In the genomic region with DNA sequence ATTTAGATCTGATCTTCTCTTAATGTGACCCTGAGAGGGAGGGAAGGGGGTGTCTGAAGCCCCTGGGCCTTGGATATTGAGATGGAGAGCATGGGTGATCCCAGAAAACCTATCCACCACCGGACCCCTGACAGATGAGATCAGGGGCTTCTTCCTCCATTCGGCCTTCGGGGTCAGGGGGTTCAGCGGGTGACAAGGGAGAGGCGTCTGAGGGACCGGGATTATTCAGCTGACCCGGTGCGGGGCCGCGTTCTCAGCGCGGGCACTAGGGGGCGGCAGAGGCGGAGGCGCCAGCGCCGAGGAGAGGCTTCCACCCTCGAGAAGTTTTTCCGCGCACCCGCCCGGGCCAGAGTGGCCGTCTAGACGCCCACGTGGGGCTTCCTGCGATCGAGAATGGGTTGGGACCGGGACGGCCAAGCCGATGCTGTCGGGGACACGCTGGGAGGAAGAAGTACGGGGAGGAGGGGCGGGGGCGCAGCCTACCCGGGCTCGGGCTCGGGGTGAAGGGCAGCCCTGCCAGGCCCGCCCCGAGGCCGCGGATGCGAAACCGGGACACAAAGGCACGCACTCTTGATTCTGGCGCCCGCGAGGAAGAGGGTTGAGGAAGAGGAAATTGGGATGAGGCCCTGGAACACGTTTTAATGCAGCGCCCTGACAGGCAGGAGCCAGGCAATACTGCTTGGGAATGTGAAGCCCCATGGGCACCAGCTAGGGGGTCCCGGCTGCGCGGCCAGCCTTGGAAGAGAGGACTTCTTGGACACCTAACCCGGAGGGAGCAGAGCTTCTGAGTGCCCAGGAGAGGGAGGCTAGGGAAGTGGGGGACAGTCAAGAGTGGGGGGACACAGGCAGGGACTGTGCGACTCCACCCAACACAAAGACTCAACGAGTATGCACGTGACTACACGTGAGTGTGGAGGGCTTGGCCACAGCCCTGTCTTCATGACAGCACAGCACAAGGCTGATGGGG, we compare ENCODE assay signal across 1 cellular context.
TF ChIP-seq lines count a peak whose summit lies in the region.

No MANE protein-coding gene starts in this region.

TF ChIP-seq in HepG2, 621 proteins besides CTCF, POLR2A, EP300 and RAD21 (continued from another document and continues in another):
- TF ChIP-seq, protein P1, sequence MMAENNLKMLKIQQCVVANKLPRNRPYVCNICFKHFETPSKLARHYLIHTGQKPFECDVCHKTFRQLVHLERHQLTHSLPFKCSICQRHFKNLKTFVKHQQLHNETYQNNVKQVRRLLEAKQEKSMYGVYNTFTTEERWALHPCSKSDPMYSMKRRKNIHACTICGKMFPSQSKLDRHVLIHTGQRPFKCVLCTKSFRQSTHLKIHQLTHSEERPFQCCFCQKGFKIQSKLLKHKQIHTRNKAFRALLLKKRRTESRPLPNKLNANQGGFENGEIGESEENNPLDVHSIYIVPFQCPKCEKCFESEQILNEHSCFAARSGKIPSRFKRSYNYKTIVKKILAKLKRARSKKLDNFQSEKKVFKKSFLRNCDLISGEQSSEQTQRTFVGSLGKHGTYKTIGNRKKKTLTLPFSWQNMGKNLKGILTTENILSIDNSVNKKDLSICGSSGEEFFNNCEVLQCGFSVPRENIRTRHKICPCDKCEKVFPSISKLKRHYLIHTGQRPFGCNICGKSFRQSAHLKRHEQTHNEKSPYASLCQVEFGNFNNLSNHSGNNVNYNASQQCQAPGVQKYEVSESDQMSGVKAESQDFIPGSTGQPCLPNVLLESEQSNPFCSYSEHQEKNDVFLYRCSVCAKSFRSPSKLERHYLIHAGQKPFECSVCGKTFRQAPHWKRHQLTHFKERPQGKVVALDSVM (CRISPR knock-in tag; IDR thresholded peaks at IDR 0.05): no peak
- TF ChIP-seq ZNF331 (CRISPR knock-in tag; IDR thresholded peaks at IDR 0.05) (no peak), KAT7 (CRISPR knock-in tag; IDR thresholded peaks at IDR 0.05; ENCODE audit: borderline replicate concordance) (no peak), EEA1 (CRISPR knock-in tag; IDR thresholded peaks at IDR 0.05; ENCODE audit: borderline replicate concordance) (0 out of 2 replicates have a peak, but pooled peaks have one; percentile 15), ZNF776 (CRISPR knock-in tag; IDR thresholded peaks at IDR 0.05) (0 out of 2 replicates have a peak, but pooled peaks have one; percentile 51), ISL2 (CRISPR knock-in tag; IDR thresholded peaks at IDR 0.05) (0 out of 2 replicates have a peak, but pooled peaks have one; percentile 5), TAF1 (CRISPR knock-in tag; IDR thresholded peaks at IDR 0.05) (no peak), HNRNPL (IDR thresholded peaks at IDR 0.05; ENCODE audit: low read depth, low read length) (0 out of 2 replicates have a peak, but pooled peaks have one; percentile 59), TAF15 (IDR thresholded peaks at IDR 0.05; ENCODE audit: low read depth, low read length, poor library complexity, severe bottlenecking) (no peak), PTBP1 (IDR thresholded peaks at IDR 0.05; ENCODE audit: low read depth, low read length, poor library complexity, severe bottlenecking) (peak; percentile 8), ZNF607 (CRISPR knock-in tag; IDR thresholded peaks at IDR 0.05; ENCODE audit: borderline replicate concordance) (no peak), ZBTB8A (CRISPR knock-in tag; IDR thresholded peaks at IDR 0.05; ENCODE audit: borderline replicate concordance, low read depth) (no peak), ZFP41 (CRISPR knock-in tag; IDR thresholded peaks at IDR 0.05; ENCODE audit: borderline replicate concordance) (no peak), AGO2 (optimal IDR thresholded peaks at IDR 0.05; ENCODE audit: low read depth, low read length) (no peak), FOXK1 (CRISPR knock-in tag; IDR thresholded peaks at IDR 0.05; ENCODE audit: borderline replicate concordance, low read depth) (no peak), ZNF562 (CRISPR knock-in tag; IDR thresholded peaks at IDR 0.05; ENCODE audit: borderline replicate concordance) (no peak), PHB2 (IDR thresholded peaks at IDR 0.05; ENCODE audit: partially characterized antibody) (no peak), FOXM1 (CRISPR knock-in tag; IDR thresholded peaks at IDR 0.05) (no peak), ZNF570 (CRISPR knock-in tag; IDR thresholded peaks at IDR 0.05; ENCODE audit: borderline replicate concordance) (no peak)
- TF ChIP-seq, protein P2, sequence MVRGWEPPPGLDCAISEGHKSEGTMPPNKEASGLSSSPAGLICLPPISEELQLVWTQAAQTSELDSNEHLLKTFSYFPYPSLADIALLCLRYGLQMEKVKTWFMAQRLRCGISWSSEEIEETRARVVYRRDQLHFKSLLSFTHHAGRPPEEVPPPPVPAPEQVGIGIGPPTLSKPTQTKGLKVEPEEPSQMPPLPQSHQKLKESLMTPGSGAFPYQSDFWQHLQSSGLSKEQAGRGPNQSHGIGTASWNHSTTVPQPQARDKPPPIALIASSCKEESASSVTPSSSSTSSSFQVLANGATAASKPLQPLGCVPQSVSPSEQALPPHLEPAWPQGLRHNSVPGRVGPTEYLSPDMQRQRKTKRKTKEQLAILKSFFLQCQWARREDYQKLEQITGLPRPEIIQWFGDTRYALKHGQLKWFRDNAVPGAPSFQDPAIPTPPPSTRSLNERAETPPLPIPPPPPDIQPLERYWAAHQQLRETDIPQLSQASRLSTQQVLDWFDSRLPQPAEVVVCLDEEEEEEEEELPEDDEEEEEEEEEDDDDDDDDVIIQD (CRISPR knock-in tag; IDR thresholded peaks at IDR 0.05; ENCODE audit: low read depth): no peak
- TF ChIP-seq, protein P3, sequence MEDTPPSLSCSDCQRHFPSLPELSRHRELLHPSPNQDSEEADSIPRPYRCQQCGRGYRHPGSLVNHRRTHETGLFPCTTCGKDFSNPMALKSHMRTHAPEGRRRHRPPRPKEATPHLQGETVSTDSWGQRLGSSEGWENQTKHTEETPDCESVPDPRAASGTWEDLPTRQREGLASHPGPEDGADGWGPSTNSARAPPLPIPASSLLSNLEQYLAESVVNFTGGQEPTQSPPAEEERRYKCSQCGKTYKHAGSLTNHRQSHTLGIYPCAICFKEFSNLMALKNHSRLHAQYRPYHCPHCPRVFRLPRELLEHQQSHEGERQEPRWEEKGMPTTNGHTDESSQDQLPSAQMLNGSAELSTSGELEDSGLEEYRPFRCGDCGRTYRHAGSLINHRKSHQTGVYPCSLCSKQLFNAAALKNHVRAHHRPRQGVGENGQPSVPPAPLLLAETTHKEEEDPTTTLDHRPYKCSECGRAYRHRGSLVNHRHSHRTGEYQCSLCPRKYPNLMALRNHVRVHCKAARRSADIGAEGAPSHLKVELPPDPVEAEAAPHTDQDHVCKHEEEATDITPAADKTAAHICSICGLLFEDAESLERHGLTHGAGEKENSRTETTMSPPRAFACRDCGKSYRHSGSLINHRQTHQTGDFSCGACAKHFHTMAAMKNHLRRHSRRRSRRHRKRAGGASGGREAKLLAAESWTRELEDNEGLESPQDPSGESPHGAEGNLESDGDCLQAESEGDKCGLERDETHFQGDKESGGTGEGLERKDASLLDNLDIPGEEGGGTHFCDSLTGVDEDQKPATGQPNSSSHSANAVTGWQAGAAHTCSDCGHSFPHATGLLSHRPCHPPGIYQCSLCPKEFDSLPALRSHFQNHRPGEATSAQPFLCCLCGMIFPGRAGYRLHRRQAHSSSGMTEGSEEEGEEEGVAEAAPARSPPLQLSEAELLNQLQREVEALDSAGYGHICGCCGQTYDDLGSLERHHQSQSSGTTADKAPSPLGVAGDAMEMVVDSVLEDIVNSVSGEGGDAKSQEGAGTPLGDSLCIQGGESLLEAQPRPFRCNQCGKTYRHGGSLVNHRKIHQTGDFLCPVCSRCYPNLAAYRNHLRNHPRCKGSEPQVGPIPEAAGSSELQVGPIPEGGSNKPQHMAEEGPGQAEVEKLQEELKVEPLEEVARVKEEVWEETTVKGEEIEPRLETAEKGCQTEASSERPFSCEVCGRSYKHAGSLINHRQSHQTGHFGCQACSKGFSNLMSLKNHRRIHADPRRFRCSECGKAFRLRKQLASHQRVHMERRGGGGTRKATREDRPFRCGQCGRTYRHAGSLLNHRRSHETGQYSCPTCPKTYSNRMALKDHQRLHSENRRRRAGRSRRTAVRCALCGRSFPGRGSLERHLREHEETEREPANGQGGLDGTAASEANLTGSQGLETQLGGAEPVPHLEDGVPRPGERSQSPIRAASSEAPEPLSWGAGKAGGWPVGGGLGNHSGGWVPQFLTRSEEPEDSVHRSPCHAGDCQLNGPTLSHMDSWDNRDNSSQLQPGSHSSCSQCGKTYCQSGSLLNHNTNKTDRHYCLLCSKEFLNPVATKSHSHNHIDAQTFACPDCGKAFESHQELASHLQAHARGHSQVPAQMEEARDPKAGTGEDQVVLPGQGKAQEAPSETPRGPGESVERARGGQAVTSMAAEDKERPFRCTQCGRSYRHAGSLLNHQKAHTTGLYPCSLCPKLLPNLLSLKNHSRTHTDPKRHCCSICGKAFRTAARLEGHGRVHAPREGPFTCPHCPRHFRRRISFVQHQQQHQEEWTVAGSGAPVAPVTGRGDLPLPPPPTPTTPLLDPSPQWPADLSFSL (CRISPR knock-in tag; IDR thresholded peaks at IDR 0.05): peak; percentile 54; the same call in 1 of the 2 replicates
- TF ChIP-seq, protein P4, sequence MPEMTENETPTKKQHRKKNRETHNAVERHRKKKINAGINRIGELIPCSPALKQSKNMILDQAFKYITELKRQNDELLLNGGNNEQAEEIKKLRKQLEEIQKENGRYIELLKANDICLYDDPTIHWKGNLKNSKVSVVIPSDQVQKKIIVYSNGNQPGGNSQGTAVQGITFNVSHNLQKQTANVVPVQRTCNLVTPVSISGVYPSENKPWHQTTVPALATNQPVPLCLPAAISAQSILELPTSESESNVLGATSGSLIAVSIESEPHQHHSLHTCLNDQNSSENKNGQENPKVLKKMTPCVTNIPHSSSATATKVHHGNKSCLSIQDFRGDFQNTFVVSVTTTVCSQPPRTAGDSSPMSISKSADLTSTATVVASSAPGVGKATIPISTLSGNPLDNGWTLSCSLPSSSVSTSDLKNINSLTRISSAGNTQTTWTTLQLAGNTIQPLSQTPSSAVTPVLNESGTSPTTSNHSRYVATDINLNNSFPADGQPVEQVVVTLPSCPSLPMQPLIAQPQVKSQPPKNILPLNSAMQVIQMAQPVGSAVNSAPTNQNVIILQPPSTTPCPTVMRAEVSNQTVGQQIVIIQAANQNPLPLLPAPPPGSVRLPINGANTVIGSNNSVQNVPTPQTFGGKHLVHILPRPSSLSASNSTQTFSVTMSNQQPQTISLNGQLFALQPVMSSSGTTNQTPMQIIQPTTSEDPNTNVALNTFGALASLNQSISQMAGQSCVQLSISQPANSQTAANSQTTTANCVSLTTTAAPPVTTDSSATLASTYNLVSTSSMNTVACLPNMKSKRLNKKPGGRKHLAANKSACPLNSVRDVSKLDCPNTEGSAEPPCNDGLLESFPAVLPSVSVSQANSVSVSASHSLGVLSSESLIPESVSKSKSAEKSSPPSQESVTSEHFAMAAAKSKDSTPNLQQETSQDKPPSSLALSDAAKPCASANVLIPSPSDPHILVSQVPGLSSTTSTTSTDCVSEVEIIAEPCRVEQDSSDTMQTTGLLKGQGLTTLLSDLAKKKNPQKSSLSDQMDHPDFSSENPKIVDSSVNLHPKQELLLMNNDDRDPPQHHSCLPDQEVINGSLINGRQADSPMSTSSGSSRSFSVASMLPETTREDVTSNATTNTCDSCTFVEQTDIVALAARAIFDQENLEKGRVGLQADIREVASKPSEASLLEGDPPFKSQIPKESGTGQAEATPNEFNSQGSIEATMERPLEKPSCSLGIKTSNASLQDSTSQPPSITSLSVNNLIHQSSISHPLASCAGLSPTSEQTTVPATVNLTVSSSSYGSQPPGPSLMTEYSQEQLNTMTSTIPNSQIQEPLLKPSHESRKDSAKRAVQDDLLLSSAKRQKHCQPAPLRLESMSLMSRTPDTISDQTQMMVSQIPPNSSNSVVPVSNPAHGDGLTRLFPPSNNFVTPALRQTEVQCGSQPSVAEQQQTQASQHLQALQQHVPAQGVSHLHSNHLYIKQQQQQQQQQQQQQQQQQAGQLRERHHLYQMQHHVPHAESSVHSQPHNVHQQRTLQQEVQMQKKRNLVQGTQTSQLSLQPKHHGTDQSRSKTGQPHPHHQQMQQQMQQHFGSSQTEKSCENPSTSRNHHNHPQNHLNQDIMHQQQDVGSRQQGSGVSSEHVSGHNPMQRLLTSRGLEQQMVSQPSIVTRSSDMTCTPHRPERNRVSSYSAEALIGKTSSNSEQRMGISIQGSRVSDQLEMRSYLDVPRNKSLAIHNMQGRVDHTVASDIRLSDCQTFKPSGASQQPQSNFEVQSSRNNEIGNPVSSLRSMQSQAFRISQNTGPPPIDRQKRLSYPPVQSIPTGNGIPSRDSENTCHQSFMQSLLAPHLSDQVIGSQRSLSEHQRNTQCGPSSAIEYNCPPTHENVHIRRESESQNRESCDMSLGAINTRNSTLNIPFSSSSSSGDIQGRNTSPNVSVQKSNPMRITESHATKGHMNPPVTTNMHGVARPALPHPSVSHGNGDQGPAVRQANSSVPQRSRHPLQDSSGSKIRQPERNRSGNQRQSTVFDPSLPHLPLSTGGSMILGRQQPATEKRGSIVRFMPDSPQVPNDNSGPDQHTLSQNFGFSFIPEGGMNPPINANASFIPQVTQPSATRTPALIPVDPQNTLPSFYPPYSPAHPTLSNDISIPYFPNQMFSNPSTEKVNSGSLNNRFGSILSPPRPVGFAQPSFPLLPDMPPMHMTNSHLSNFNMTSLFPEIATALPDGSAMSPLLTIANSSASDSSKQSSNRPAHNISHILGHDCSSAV (CRISPR knock-in tag; IDR thresholded peaks at IDR 0.05; ENCODE audit: borderline replicate concordance): no peak
- TF ChIP-seq, protein P5, sequence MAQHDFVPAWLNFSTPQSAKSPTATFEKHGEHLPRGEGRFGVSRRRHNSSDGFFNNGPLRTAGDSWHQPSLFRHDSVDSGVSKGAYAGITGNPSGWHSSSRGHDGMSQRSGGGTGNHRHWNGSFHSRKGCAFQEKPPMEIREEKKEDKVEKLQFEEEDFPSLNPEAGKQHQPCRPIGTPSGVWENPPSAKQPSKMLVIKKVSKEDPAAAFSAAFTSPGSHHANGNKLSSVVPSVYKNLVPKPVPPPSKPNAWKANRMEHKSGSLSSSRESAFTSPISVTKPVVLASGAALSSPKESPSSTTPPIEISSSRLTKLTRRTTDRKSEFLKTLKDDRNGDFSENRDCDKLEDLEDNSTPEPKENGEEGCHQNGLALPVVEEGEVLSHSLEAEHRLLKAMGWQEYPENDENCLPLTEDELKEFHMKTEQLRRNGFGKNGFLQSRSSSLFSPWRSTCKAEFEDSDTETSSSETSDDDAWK (CRISPR knock-in tag; IDR thresholded peaks at IDR 0.05): no peak
- TF ChIP-seq, protein P6, sequence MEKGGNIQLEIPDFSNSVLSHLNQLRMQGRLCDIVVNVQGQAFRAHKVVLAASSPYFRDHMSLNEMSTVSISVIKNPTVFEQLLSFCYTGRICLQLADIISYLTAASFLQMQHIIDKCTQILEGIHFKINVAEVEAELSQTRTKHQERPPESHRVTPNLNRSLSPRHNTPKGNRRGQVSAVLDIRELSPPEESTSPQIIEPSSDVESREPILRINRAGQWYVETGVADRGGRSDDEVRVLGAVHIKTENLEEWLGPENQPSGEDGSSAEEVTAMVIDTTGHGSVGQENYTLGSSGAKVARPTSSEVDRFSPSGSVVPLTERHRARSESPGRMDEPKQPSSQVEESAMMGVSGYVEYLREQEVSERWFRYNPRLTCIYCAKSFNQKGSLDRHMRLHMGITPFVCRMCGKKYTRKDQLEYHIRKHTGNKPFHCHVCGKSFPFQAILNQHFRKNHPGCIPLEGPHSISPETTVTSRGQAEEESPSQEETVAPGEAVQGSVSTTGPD (CRISPR knock-in tag; IDR thresholded peaks at IDR 0.05): no peak
